ENCODE assay signal across 9 cellular contexts in genomic region chr11:122883682-122883981, GRCh38. TPM values are rescaled to one million over a fixed set of nuclear protein-coding genes. Genes with fewer than 3 reads are reported as not detected.
DNase-seq lines count a peak whose midpoint lies in the region; ATAC-seq and TF ChIP-seq lines count a peak whose summit lies in the region.
"Had no signal": no experiment of that assay in that cellular context is flagged by ENCODE, and none has a peak within 500 bp of the region (broad histone marks: within the 10 kb centered on the region; RNA-seq: fewer than 3 reads in every experiment).

No MANE protein-coding gene starts in this region.

- CTCF ChIA-PET in Caco-2 (lab: Charles Lee) = interaction anchor here (0.9 to 1.1 kb wide), 2 partner anchors 20 to 137 kb away, joined by 3 to 4 read pairs; no protein-coding TSS in a partner anchor
- CTCF ChIA-PET in T-cell (lab: Charles Lee) = interaction anchor here in 1 of 2 donors (1.6 kb wide), 1 partner anchor 31 kb away, joined by 4 read pairs; no protein-coding TSS in a partner anchor

- H3K36me3 Mint-ChIP-seq in Caco-2 (ENCODE audit: insufficient read depth, unreplicated experiment) (no peaks in the 10 kb centered on the region), T-cell (peaks cover 18% of the 10 kb centered on the region)

- H3K9me3 Mint-ChIP-seq in Caco-2 (ENCODE audit: unreplicated experiment) (no peaks in the 10 kb centered on the region), T-cell (no peaks in the 10 kb centered on the region)

- no peak overlapping the region for H2AK5ac ChIP-seq in trophoblast cell (ENCODE audit: low read length)

- H4K8ac ChIP-seq in trophoblast cell (ENCODE audit: low read depth, low read length) = peak overlapping the region; percentile 94

- H3K27me3 ChIP-seq in Caco-2 (replicated peaks; ENCODE audit: control insufficient read depth, insufficient read depth, low read length) (0 out of 2 replicates have a peak, but pooled peaks cover 1% of the 10 kb centered on the region), esophagus squamous epithelium (peaks cover 0 to 18% (median 0%) of the 10 kb centered on the region in 4 donors), trophoblast cell (ENCODE audit: insufficient read depth, low read length) (no peaks in the 10 kb centered on the region)

- no peak overlapping the region for H4K12ac ChIP-seq in trophoblast cell (ENCODE audit: low read depth, low read length)

- peak overlapping the region; percentile 85 for H3K4me3 Mint-ChIP-seq in Caco-2 (ENCODE audit: unreplicated experiment)
- H3K4me3 Mint-ChIP-seq in T-cell = peak overlapping the region; percentile 82 to 85 (median 83)

- H3K79me2 ChIP-seq in trophoblast cell (ENCODE audit: control insufficient read depth, insufficient read depth, low read length, poor library complexity) = no peaks in the 10 kb centered on the region

- H4K91ac ChIP-seq in trophoblast cell (ENCODE audit: low read depth, low read length) = no peak overlapping the region

- H2BK12ac ChIP-seq in trophoblast cell (ENCODE audit: low read length) = no peak overlapping the region

- no peak overlapping the region for H3K4ac ChIP-seq in trophoblast cell (ENCODE audit: low read depth, low read length)

- no peak overlapping the region for H2BK5ac ChIP-seq in trophoblast cell (ENCODE audit: low read depth, low read length, poor library complexity)

- TF ChIP-seq CTCF in Caco-2 (IDR thresholded peaks at IDR 0.05; ENCODE audit: insufficient read depth in 1 of 2, low read depth in 1 of 2, low read length in 1 of 2, severe bottlenecking in 1 of 2, unreplicated experiment in 1 of 2) (no peak), esophagus squamous epithelium (IDR thresholded peaks at IDR 0.05) (no peak)

- H3K14ac ChIP-seq in trophoblast cell (ENCODE audit: low read length) = no peak overlapping the region

- H3K79me1 ChIP-seq in trophoblast cell (ENCODE audit: low read length) = peaks cover 8% of the 10 kb centered on the region

- intact Hi-C loops in Caco-2 (cut with micrococcal nuclease; ENCODE audit: unreplicated experiment) = no loop called here
- intact Hi-C loops in esophagus squamous epithelium (cut with DNase I) = no loop called here

- H3K27ac ChIP-seq in esophagus squamous epithelium = peak overlapping the region in 3 of 4 donors; percentile 65 to 86 (median 81)
- no peak overlapping the region for H3K27ac ChIP-seq in trophoblast cell (ENCODE audit: low read depth, low read length)

- 49 to 56% methylated on average over 3 of the region's 3 CpGs for WGBS in esophagus squamous epithelium, 2 donors
- no CpG with 5 or more reads among the region's 3 CpGs for WGBS in trophoblast cell (ENCODE audit: extremely low coverage, insufficient coverage, insufficient read length)

- DNase-seq in Caco-2 = no peak
- no peak for DNase-seq in T-cell
- no peak for DNase-seq in esophagus squamous epithelium (lab: John Stamatoyannopoulos, UW)
- no peak for DNase-seq in trophoblast cell
- no peak for DNase-seq in KG1 (lab: John Stamatoyannopoulos, UW)
- DNase-seq in activated CD4-positive, CD25-positive, alpha-beta regulatory T cell treated with anti-CD3 and anti-CD28 coated beads, Interleukin-2, amount 50 U/mL, for 72 hours = no peak

- H3K4me1 ChIP-seq in Caco-2 = peaks cover 4% of the 10 kb centered on the region; the same call in 1 of the 2 replicates
- H3K4me1 ChIP-seq in esophagus squamous epithelium = peaks cover 0 to 20% (median 12%) of the 10 kb centered on the region in 3 donors
- no peaks in the 10 kb centered on the region for H3K4me1 ChIP-seq in trophoblast cell (ENCODE audit: control insufficient read depth in 1 of 2, insufficient read depth in 2 of 2, low read length in 2 of 2)

- H3K4me3 ChIP-seq in Caco-2 (ENCODE audit: low read depth, low read length) (peak overlapping the region; percentile 56), esophagus squamous epithelium (peak overlapping the region; percentile 47 to 96 (median 74)), trophoblast cell (ENCODE audit: low read depth, low read length) (no peak overlapping the region)

- H3K27ac Mint-ChIP-seq in Caco-2 (ENCODE audit: unreplicated experiment) = peak overlapping the region; percentile 71
- peak overlapping the region; percentile 88 to 89 for H3K27ac Mint-ChIP-seq in T-cell

- H3K23ac ChIP-seq in trophoblast cell (ENCODE audit: low read length) = no peak overlapping the region

- no peak for TF ChIP-seq POLR2A in esophagus squamous epithelium (IDR thresholded peaks at IDR 0.05)

- H3K9me3 ChIP-seq in Caco-2 = no peaks in the 10 kb centered on the region
- H3K9me3 ChIP-seq in esophagus squamous epithelium = no peaks in the 10 kb centered on the region
- H3K9me3 ChIP-seq in trophoblast cell (ENCODE audit: insufficient read depth, low read depth, low read length) = no peaks in the 10 kb centered on the region

- POLR2A ChIA-PET in Caco-2 (lab: Charles Lee) = no interaction called here
- POLR2A ChIA-PET in T-cell (lab: Charles Lee) = interaction anchor here (0.6 to 1.0 kb wide), 4 partner anchors 18 to 1570 kb away, joined by 3 to 9 read pairs (median 4); no protein-coding TSS in a partner anchor

- H3K9ac ChIP-seq in trophoblast cell (ENCODE audit: low read length) = no peak overlapping the region

- no peak overlapping the region for H2BK120ac ChIP-seq in trophoblast cell (ENCODE audit: insufficient read depth, low read length, poor library complexity)

- peak overlapping the region; percentile 77 for H3K4me2 ChIP-seq in trophoblast cell (ENCODE audit: low read length)

- H3K4me1 Mint-ChIP-seq in Caco-2 (ENCODE audit: low read depth, unreplicated experiment) (no peaks in the 10 kb centered on the region), T-cell (peaks cover 23 to 37% (median 26%) of the 10 kb centered on the region in 3 donors)

- no peak for ATAC-seq in T-cell (replicated peaks in 1 of 4)
- ATAC-seq in HG02970 (IDR thresholded peaks at IDR 0.05; ENCODE audit: low FRiP score, unreplicated experiment) = no peak
- no peak for ATAC-seq in HG03520 (IDR thresholded peaks at IDR 0.05; ENCODE audit: unreplicated experiment)

- no TSS peak for BruUV-seq in Caco-2 (replicated peaks; lab: Mats Ljungman, UMichigan)

- no peak overlapping the region for H3K18ac ChIP-seq in trophoblast cell (ENCODE audit: low read length)

- H2AFZ ChIP-seq in trophoblast cell (ENCODE audit: insufficient read depth, low read length, poor library complexity) = no peak overlapping the region

- H3K36me3 ChIP-seq in Caco-2 (ENCODE audit: control insufficient read depth, insufficient read depth, low read length) (no peaks in the 10 kb centered on the region), esophagus squamous epithelium (no peaks in the 10 kb centered on the region), trophoblast cell (ENCODE audit: control insufficient read depth in 1 of 2, insufficient read depth in 2 of 2, low read length in 2 of 2) (no peaks in the 10 kb centered on the region)

- H3K27me3 Mint-ChIP-seq in Caco-2 (ENCODE audit: insufficient read depth, unreplicated experiment) (peaks cover 38% of the 10 kb centered on the region), T-cell (no peaks in the 10 kb centered on the region)

RNA-seq across cellular contexts. Expression of gene JHY, which starts 1.1 kb away (rescaled TPM):
- total RNA-seq in Caco-2 (2022) = 0.26 and 0.34 TPM in 2 replicates
- 1 to 10 TPM; 2.8 to 7.3 (median 4.9) TPM for total RNA-seq in T-cell
- total RNA-seq in esophagus squamous epithelium = 1 to 10 TPM in 2 of 4 donors, under 1 TPM in 2; 0.91 to 3.4 (median 1.2) TPM
- polyA plus RNA-seq in trophoblast cell (2013) = 3.2 and 3.3 TPM in 2 replicates

RNA-seq across cellular contexts. Expression of gene CRTAM, which starts 45.3 kb away (rescaled TPM):
- not detected in 2 replicates for total RNA-seq in Caco-2 (2022)
- total RNA-seq in T-cell = 10 to 100 TPM in 2 of 5 donors, 1 to 10 TPM in 3; 3.1 to 12.1 (median 8.8) TPM
- total RNA-seq in esophagus squamous epithelium = under 1 TPM in 1 of 4 donors, not detected in 3; 0.19 TPM
- 0.03 and 0.04 TPM in 2 replicates for polyA plus RNA-seq in trophoblast cell (2013)
- total RNA-seq: LHCN-M2 had no signal
